10 cellular contexts compared by ENCODE assay signal in genomic region chr6:112235956-112236355, GRCh38. TPM values are rescaled to one million over a fixed set of nuclear protein-coding genes. Genes with fewer than 3 reads are reported as not detected.
DNase-seq lines count a peak whose midpoint lies in the region; ATAC-seq and TF ChIP-seq lines count a peak whose summit lies in the region.
"Had no signal": no experiment of that assay in that cellular context is flagged by ENCODE, and none has a peak within 500 bp of the region (broad histone marks: within the 10 kb centered on the region; RNA-seq: fewer than 3 reads in every experiment).

No MANE protein-coding gene starts in this region.

- in situ Hi-C loops in GM13977 (cut with MboI; ENCODE audit: low pct_unique_long_range_greater_than_20kb, low sequenced_read_pairs, unreplicated experiment), result no loop called here

- no peak overlapping the region for H3K4me3 Mint-ChIP-seq in activated CD4-positive, alpha-beta T cell treated with anti-CD3 and anti-CD28 coated beads, Interleukin-2, amount 10 ng/mL, durations not matched to agents 7 days and 5 days

- H3K4me3 ChIP-seq in esophagus squamous epithelium (no peak overlapping the region), hepatocyte (no peak overlapping the region)

- TF ChIP-seq CTCF in esophagus squamous epithelium (IDR thresholded peaks at IDR 0.05) (no peak), GM13977 (IDR thresholded peaks at IDR 0.05; ENCODE audit: extremely low read depth, insufficient read depth, missing control alignments) (no peak), hepatocyte (IDR thresholded peaks at IDR 0.05; ENCODE audit: poor library complexity) (no peak)

- H3K36me3 ChIP-seq in esophagus squamous epithelium (no peaks in the 10 kb centered on the region), hepatocyte (replicated peaks; ENCODE audit: insufficient read depth, low read depth) (no peaks in the 10 kb centered on the region)

- peak; percentile 32 for DNase-seq in KG1 (lab: John Stamatoyannopoulos, UW)
- peak; percentile 34 for DNase-seq in activated CD4-positive, alpha-beta T cell treated with anti-CD3 and anti-CD28 coated beads, Interleukin-2, amount 10 ng/mL, durations not matched to agents 7 days and 5 days
- DNase-seq in esophagus squamous epithelium (lab: John Stamatoyannopoulos, UW), result no peak
- DNase-seq in stimulated activated CD4-positive, alpha-beta T cell treated with anti-CD3 and anti-CD28 coated beads, Interleukin-4, amount 100 ng/mL, for 24 hours, result peak; percentile 34
- DNase-seq in NCI-H1436 treated with DMSO at 0.1 percent for 48 hours (lab: John Stamatoyannopoulos, UW), result no peak
- no peak for DNase-seq in GM13977 (ENCODE audit: low spot score)
- no peak for DNase-seq in hepatocyte (ENCODE audit: low spot score)
- DNase-seq: NCI-H1105, SK-N-SH had no signal

- CTCF ChIA-PET in activated CD4-positive, alpha-beta T cell treated with anti-CD3 and anti-CD28 coated beads, Interleukin-2, amount 10 ng/mL, durations not matched to agents 7 days and 5 days (lab: Charles Lee), result interaction anchor here (1.2 kb wide), 1 partner anchor 52 kb away, joined by 3 read pairs; no protein-coding TSS in a partner anchor

- H3K27ac ChIP-seq in esophagus squamous epithelium (peak overlapping the region in 3 of 4 donors; percentile 76 to 80 (median 79)), hepatocyte (no peak overlapping the region)

- no peaks in the 10 kb centered on the region for H3K9me3 Mint-ChIP-seq in activated CD4-positive, alpha-beta T cell treated with anti-CD3 and anti-CD28 coated beads, Interleukin-2, amount 10 ng/mL, durations not matched to agents 7 days and 5 days

- no peak for TF ChIP-seq POLR2A in esophagus squamous epithelium (IDR thresholded peaks at IDR 0.05)

- H3K4me2 ChIP-seq in hepatocyte, result no peak overlapping the region
- H3K4me2 ChIP-seq: SK-N-SH had no signal

- H3K4me1 ChIP-seq in esophagus squamous epithelium (peaks cover 9 to 73% (median 32%) of the 10 kb centered on the region in 3 donors), hepatocyte (ENCODE audit: insufficient read depth) (peaks cover 25% of the 10 kb centered on the region)

- peaks cover 9% of the 10 kb centered on the region for H3K4me1 Mint-ChIP-seq in activated CD4-positive, alpha-beta T cell treated with anti-CD3 and anti-CD28 coated beads, Interleukin-2, amount 10 ng/mL, durations not matched to agents 7 days and 5 days

- H3K27me3 Mint-ChIP-seq in activated CD4-positive, alpha-beta T cell treated with anti-CD3 and anti-CD28 coated beads, Interleukin-2, amount 10 ng/mL, durations not matched to agents 7 days and 5 days, result peaks cover 46% of the 10 kb centered on the region

- no peaks in the 10 kb centered on the region for H3K9me2 ChIP-seq in hepatocyte (replicated peaks; ENCODE audit: insufficient read depth)
- H3K9me2 ChIP-seq: SK-N-SH had no signal

- H3K27me3 ChIP-seq in esophagus squamous epithelium (no peaks in the 10 kb centered on the region), hepatocyte (no peaks in the 10 kb centered on the region)

- no peaks in the 10 kb centered on the region for H4K20me1 ChIP-seq in hepatocyte (ENCODE audit: insufficient read depth, poor library complexity, severe bottlenecking)

- ATAC-seq in GM21576 (IDR thresholded peaks at IDR 0.05; ENCODE audit: unreplicated experiment), result no peak

- POLR2A ChIA-PET in activated CD4-positive, alpha-beta T cell treated with anti-CD3 and anti-CD28 coated beads, Interleukin-2, amount 10 ng/mL, durations not matched to agents 7 days and 5 days (lab: Charles Lee), result no interaction called here

- H2AFZ ChIP-seq in hepatocyte, result no peak overlapping the region

- intact Hi-C loops in esophagus squamous epithelium (cut with DNase I), result no loop called here

- WGBS in esophagus squamous epithelium, 2 donors, result 53 to 67% methylated on average over 5 of the region's 5 CpGs
- WGBS in hepatocyte (ENCODE audit: low lambda C conversion rate, missing lambda C conversion rate), result 96% methylated on average over 5 of the region's 5 CpGs

- H3K79me2 ChIP-seq in hepatocyte, result no peaks in the 10 kb centered on the region

- H3K36me3 Mint-ChIP-seq in activated CD4-positive, alpha-beta T cell treated with anti-CD3 and anti-CD28 coated beads, Interleukin-2, amount 10 ng/mL, durations not matched to agents 7 days and 5 days (ENCODE audit: low read depth), result no peaks in the 10 kb centered on the region

- H3K9me3 ChIP-seq in esophagus squamous epithelium (no peaks in the 10 kb centered on the region), hepatocyte (ENCODE audit: low read depth) (no peaks in the 10 kb centered on the region)
- H3K9me3 ChIP-seq: SK-N-SH had no signal

- no peak overlapping the region for H3K27ac Mint-ChIP-seq in activated CD4-positive, alpha-beta T cell treated with anti-CD3 and anti-CD28 coated beads, Interleukin-2, amount 10 ng/mL, durations not matched to agents 7 days and 5 days

RNA-seq across cellular contexts. Expression of gene LAMA4, which starts 18.4 kb away (rescaled TPM):
- total RNA-seq in activated CD4-positive, alpha-beta T cell treated with anti-CD3 and anti-CD28 coated beads, Interleukin-2, amount 10 ng/mL, durations not matched to agents 7 days and 5 days, result not detected
- 100 to 1,000 TPM in 1 of 4 donors, 10 to 100 TPM in 1, 1 to 10 TPM in 2; 8.1 to 116 (median 19.0) TPM for total RNA-seq in esophagus squamous epithelium
- total RNA-seq in hepatocyte, result 18.9 and 19.1 TPM in 2 replicates
- 8.4 and 14.1 TPM in 2 replicates for polyA plus RNA-seq in hepatocyte

Comparison
In these comparisons a context has a peak if more than half of its experiments do, and no peak if none do; other contexts are left out.
1. DNase-seq: peak in KG1 (single experiment), activated CD4-positive, alpha-beta T cell treated with anti-CD3 and anti-CD28 coated beads, Interleukin-2, amount 10 ng/mL, durations not matched to agents 7 days and 5 days (single experiment) and stimulated activated CD4-positive, alpha-beta T cell treated with anti-CD3 and anti-CD28 coated beads, Interleukin-4, amount 100 ng/mL, for 24 hours (single experiment); none in esophagus squamous epithelium (single experiment), NCI-H1436 treated with DMSO at 0.1 percent for 48 hours (single experiment), GM13977 (single experiment) and hepatocyte (single experiment).
2. RNA of gene LAMA4, which starts 18.4 kb away (total RNA-seq): 8.1 to 116 TPM in esophagus squamous epithelium and 18.9 to 19.1 TPM in hepatocyte; not detected in activated CD4-positive, alpha-beta T cell treated with anti-CD3 and anti-CD28 coated beads, Interleukin-2, amount 10 ng/mL, durations not matched to agents 7 days and 5 days; every median in the first group is over 4 times any median in the second.